ENCODE assay signal across 9 cellular contexts in genomic region chr13:22061806-22062391, GRCh38.
DNase-seq lines count a peak whose midpoint lies in the region; ATAC-seq and TF ChIP-seq lines count a peak whose summit lies in the region.
"Had no signal": no experiment of that assay in that cellular context is flagged by ENCODE, and none has a peak within 500 bp of the region (broad histone marks: within the 10 kb centered on the region; RNA-seq: fewer than 3 reads in every experiment).

No MANE protein-coding gene starts in this region.

- H3K79me2 ChIP-seq in SK-N-SH (ENCODE audit: insufficient read depth) = no peaks in the 10 kb centered on the region

- H3K9me2 ChIP-seq in SK-N-SH = no peaks in the 10 kb centered on the region

- H3K4me1 ChIP-seq in stomach (no peaks in the 10 kb centered on the region), uterus (no peaks in the 10 kb centered on the region), SK-N-SH (ENCODE audit: control insufficient read depth in 1 of 2, insufficient read depth in 2 of 2, low read depth in 1 of 2, low read length in 1 of 2) (no peaks in the 10 kb centered on the region)

- no peaks in the 10 kb centered on the region for H3K36me3 ChIP-seq in stomach
- no peaks in the 10 kb centered on the region for H3K36me3 ChIP-seq in uterus
- H3K36me3 ChIP-seq in SK-N-SH (replicated peaks in 1 of 2; ENCODE audit: control insufficient read depth in 1 of 2, insufficient read depth in 2 of 2, low read length in 1 of 2) = no peaks in the 10 kb centered on the region

- no peak for TF ChIP-seq EP300 in stomach (IDR thresholded peaks at IDR 0.05)
- TF ChIP-seq EP300 in SK-N-SH (IDR thresholded peaks at IDR 0.05; ENCODE audit: borderline replicate concordance in 1 of 2, low read depth in 1 of 2, low read length in 1 of 2) = no peak

- intact Hi-C loops in stomach (cut with DNase I; ENCODE audit: low total_unique reads) = no loop called here
- intact Hi-C loops in uterus (cut with DNase I; ENCODE audit: low total_unique reads) = no loop called here

- no peaks in the 10 kb centered on the region for H4K20me1 ChIP-seq in SK-N-SH (ENCODE audit: insufficient read depth)

- no peak overlapping the region for H3K4me2 ChIP-seq in SK-N-SH

- no peak overlapping the region for H2AFZ ChIP-seq in SK-N-SH (ENCODE audit: low read depth)

- H3K27ac Mint-ChIP-seq in activated T-cell treated with anti-CD3 and anti-CD28 coated beads, Interleukin-2, amount 50 U/mL, for 24 hours = peak overlapping the region; percentile 85

- no peak for DNase-seq in activated T-cell treated with anti-CD3 and anti-CD28 coated beads, Interleukin-2, amount 50 U/mL, for 24 hours
- no peak for DNase-seq in activated T-cell treated with anti-CD3 and anti-CD28 coated beads for 4 hours
- peak in 3 of 5 donors; percentile 6 to 57 (median 16) for DNase-seq in T-helper 1 cell
- no peak for DNase-seq in stomach
- DNase-seq in uterus = no peak
- DNase-seq in stimulated activated CD4-positive, alpha-beta T cell treated with anti-CD3 and anti-CD28 coated beads, Interleukin-12 subunit alpha, Interleukin-12 subunit beta, amount 100 ng/mL, for 4 hours = no peak
- DNase-seq in SK-N-SH = no peak

- TF ChIP-seq CTCF in stomach (IDR thresholded peaks at IDR 0.05) = no peak
- no peak for TF ChIP-seq CTCF in uterus (IDR thresholded peaks at IDR 0.05)
- TF ChIP-seq CTCF in SK-N-SH (IDR thresholded peaks at IDR 0.05) = no peak

- H3K4me3 Mint-ChIP-seq in activated T-cell treated with anti-CD3 and anti-CD28 coated beads, Interleukin-2, amount 50 U/mL, for 24 hours = peak overlapping the region; percentile 64

- H3K9ac ChIP-seq in SK-N-SH = no peak overlapping the region

- no peaks in the 10 kb centered on the region for H3F3A ChIP-seq in SK-N-SH (replicated peaks; ENCODE audit: insufficient read depth)

- CTCF ChIA-PET in SK-N-SH (lab: Yijun Ruan, JAX) = no interaction called here

- H3K9me3 ChIP-seq in stomach = no peaks in the 10 kb centered on the region
- H3K9me3 ChIP-seq in uterus = no peaks in the 10 kb centered on the region
- no peaks in the 10 kb centered on the region for H3K9me3 ChIP-seq in SK-N-SH

- no peak overlapping the region for H3K4me3 ChIP-seq in stomach
- H3K4me3 ChIP-seq in uterus = no peak overlapping the region
- H3K4me3 ChIP-seq in SK-N-SH (ENCODE audit: low read depth in 2 of 2, low read length in 1 of 2) = no peak overlapping the region
- H3K4me3 ChIP-seq: K562 had no signal

- no peaks in the 10 kb centered on the region for H3K27me3 Mint-ChIP-seq in activated T-cell treated with anti-CD3 and anti-CD28 coated beads, Interleukin-2, amount 50 U/mL, for 24 hours

- H3K9me3 Mint-ChIP-seq in activated T-cell treated with anti-CD3 and anti-CD28 coated beads, Interleukin-2, amount 50 U/mL, for 24 hours = peaks cover 3% of the 10 kb centered on the region

- TF ChIP-seq RAD21 in SK-N-SH (IDR thresholded peaks at IDR 0.05; ENCODE audit: low read length) = no peak

- TF ChIP-seq POLR2A in stomach (IDR thresholded peaks at IDR 0.05) (no peak), uterus (IDR thresholded peaks at IDR 0.05) (no peak)

- H3K27ac ChIP-seq in stomach (peak overlapping the region in 4 of 5 donors; percentile 17 to 54 (median 44)), uterus (no peak overlapping the region), SK-N-SH (ENCODE audit: low read depth in 2 of 2, low read length in 1 of 2) (no peak overlapping the region)

- no peaks in the 10 kb centered on the region for H3K27me3 ChIP-seq in stomach
- H3K27me3 ChIP-seq in uterus = no peaks in the 10 kb centered on the region
- H3K27me3 ChIP-seq in SK-N-SH (ENCODE audit: insufficient read depth) = no peaks in the 10 kb centered on the region

- 48 to 64% (median 61%) methylated on average over 7 of the region's 7 CpGs for WGBS in stomach, 5 donors
- 8% methylated on average over 7 of the region's 7 CpGs for WGBS in SK-N-SH (ENCODE audit: low lambda C conversion rate)

- peaks cover 30% of the 10 kb centered on the region for H3K36me3 Mint-ChIP-seq in activated T-cell treated with anti-CD3 and anti-CD28 coated beads, Interleukin-2, amount 50 U/mL, for 24 hours (ENCODE audit: low read depth)

- H3K4me1 Mint-ChIP-seq in activated T-cell treated with anti-CD3 and anti-CD28 coated beads, Interleukin-2, amount 50 U/mL, for 24 hours (ENCODE audit: low read depth) = peaks cover 75% of the 10 kb centered on the region

- peak; percentile 60 for ATAC-seq in HG02870 (IDR thresholded peaks at IDR 0.05; ENCODE audit: unreplicated experiment)
- ATAC-seq: K562 had no signal

- POLR2A ChIA-PET in SK-N-SH (lab: Yijun Ruan, JAX) = no interaction called here

TF ChIP-seq in SK-N-SH, 30 proteins besides CTCF, POLR2A, EP300 and RAD21:
- TF ChIP-seq USF2 (IDR thresholded peaks at IDR 0.05; ENCODE audit: borderline replicate concordance, low read depth, low read length) (no peak), TCF12 (IDR thresholded peaks at IDR 0.05) (no peak), FOXJ3 (CRISPR knock-in tag; IDR thresholded peaks at IDR 0.05) (no peak), NFIC (IDR thresholded peaks at IDR 0.05; ENCODE audit: borderline replicate concordance) (no peak), MXI1 (IDR thresholded peaks at IDR 0.05; ENCODE audit: low read depth, low read length) (no peak), EZH2phosphoT487 (IDR thresholded peaks at IDR 0.05; ENCODE audit: borderline replicate concordance, low read depth) (no peak), YY1 (IDR thresholded peaks at IDR 0.05; ENCODE audit: low read depth) (no peak), GATA2 (CRISPR knock-in tag; IDR thresholded peaks at IDR 0.05) (no peak), POLR2AphosphoS5 (IDR thresholded peaks at IDR 0.05; ENCODE audit: low read depth, low read length) (no peak), SIN3A (IDR thresholded peaks at IDR 0.05; ENCODE audit: borderline replicate concordance, low read depth, low read length) (no peak), JUND (IDR thresholded peaks at IDR 0.05) (no peak), RFX5 (IDR thresholded peaks at IDR 0.05; ENCODE audit: low read length) (no peak), CHD2 (IDR thresholded peaks at IDR 0.05; ENCODE audit: low read length, partially characterized antibody) (no peak), TEAD4 (IDR thresholded peaks at IDR 0.05; ENCODE audit: borderline replicate concordance, insufficient read depth) (no peak), ZBTB33 (IDR thresholded peaks at IDR 0.05; ENCODE audit: borderline replicate concordance, low read depth) (no peak), RCOR1 (IDR thresholded peaks at IDR 0.05; ENCODE audit: low read length) (no peak), REST (IDR thresholded peaks at IDR 0.05; ENCODE audit: low read depth, low read length) (no peak), ELF1 (IDR thresholded peaks at IDR 0.05) (no peak), FOSL2 (IDR thresholded peaks at IDR 0.05; ENCODE audit: borderline replicate concordance, low read depth) (no peak), RXRA (IDR thresholded peaks at IDR 0.05; ENCODE audit: borderline replicate concordance, low read depth) (no peak)

Comparison
In these comparisons a context has a peak if more than half of its experiments do, and no peak if none do; other contexts are left out.
1. DNase-seq: peak in T-helper 1 cell (3 of 5); none in activated T-cell treated with anti-CD3 and anti-CD28 coated beads, Interleukin-2, amount 50 U/mL, for 24 hours (single experiment), activated T-cell treated with anti-CD3 and anti-CD28 coated beads for 4 hours (single experiment), stomach (single experiment), uterus (0 of 2), stimulated activated CD4-positive, alpha-beta T cell treated with anti-CD3 and anti-CD28 coated beads, Interleukin-12 subunit alpha, Interleukin-12 subunit beta, amount 100 ng/mL, for 4 hours (single experiment) and SK-N-SH (single experiment).
2. H3K27ac ChIP-seq: peak in stomach (4 of 5); none in uterus (0 of 2) and SK-N-SH (0 of 2).